In genomic region chr19:55459950-55460657, GRCh38 we compare ENCODE assay signal across 8 cellular contexts. TPM values are rescaled to one million over a fixed set of nuclear protein-coding genes. Genes with fewer than 3 reads are reported as not detected.
A peak's percentile ranks its signal among the peaks of the same experiment; 100 is the strongest.
DNase-seq lines count a peak whose midpoint lies in the region; ATAC-seq and TF ChIP-seq lines count a peak whose summit lies in the region.

No MANE protein-coding gene starts in this region.

- ATAC-seq in activated naive CD4-positive, alpha-beta T cell treated with anti-CD3 and anti-CD28 coated beads, Interleukin-2, amount 50 U/mL, for 72 hours = no peak
- no peak for ATAC-seq in activated naive CD8-positive, alpha-beta T cell treated with anti-CD3 and anti-CD28 coated beads, Interleukin-2, amount 50 U/mL, for 24 hours
- ATAC-seq in GM19324 (IDR thresholded peaks at IDR 0.05; ENCODE audit: low FRiP score, unreplicated experiment) = no peak

- no peaks in the 10 kb centered on the region for H3K9me3 Mint-ChIP-seq in activated naive CD4-positive, alpha-beta T cell treated with anti-CD3 and anti-CD28 coated beads, Interleukin-2, amount 10 ng/mL, durations not matched to agents 7 days and 5 days
- no peaks in the 10 kb centered on the region for H3K9me3 Mint-ChIP-seq in activated naive CD4-positive, alpha-beta T cell treated with anti-CD3 and anti-CD28 coated beads, Interleukin-2, amount 50 U/mL, for 72 hours
- H3K9me3 Mint-ChIP-seq in activated naive CD8-positive, alpha-beta T cell treated with anti-CD3 and anti-CD28 coated beads, Interleukin-2, amount 50 U/mL, for 24 hours = no peaks in the 10 kb centered on the region

- no peak overlapping the region for H3K27ac Mint-ChIP-seq in activated naive CD4-positive, alpha-beta T cell treated with anti-CD3 and anti-CD28 coated beads, Interleukin-2, amount 10 ng/mL, durations not matched to agents 7 days and 5 days
- H3K27ac Mint-ChIP-seq in activated naive CD4-positive, alpha-beta T cell treated with anti-CD3 and anti-CD28 coated beads, Interleukin-2, amount 50 U/mL, for 72 hours = peak overlapping the region in 1 of 2 donors; percentile 91
- H3K27ac Mint-ChIP-seq in activated naive CD8-positive, alpha-beta T cell treated with anti-CD3 and anti-CD28 coated beads, Interleukin-2, amount 50 U/mL, for 24 hours = peak overlapping the region; percentile 41

- no peak for DNase-seq in activated naive CD4-positive, alpha-beta T cell treated with anti-CD3 and anti-CD28 coated beads, Interleukin-2, amount 10 ng/mL, durations not matched to agents 7 days and 5 days
- DNase-seq in activated naive CD4-positive, alpha-beta T cell treated with anti-CD3 and anti-CD28 coated beads, Interleukin-2, amount 50 U/mL, for 72 hours (ENCODE audit: low spot score in 2 of 2) = no peak
- no peak for DNase-seq in activated naive CD8-positive, alpha-beta T cell treated with anti-CD3 and anti-CD28 coated beads, Interleukin-2, amount 50 U/mL, for 24 hours
- DNase-seq in tibial nerve (ENCODE audit: low spot score in 2 of 2) (no peak), ACHN (no peak), SK-N-DZ (ENCODE audit: low spot score) (no peak)

- no peak for TF ChIP-seq EP300 in tibial nerve (IDR thresholded peaks at IDR 0.05)

- H3K27me3 ChIP-seq in layer of hippocampus (ENCODE audit: control insufficient read depth, insufficient read depth, low read length) (no peaks in the 10 kb centered on the region), tibial nerve (no peaks in the 10 kb centered on the region)

- in situ Hi-C loops in ACHN (cut with HindIII; ENCODE audit: low pct_ligation_motif_present, low pct_unique_long_range_greater_than_20kb, low sequenced_read_pairs) = no loop called here

- H3K4me1 Mint-ChIP-seq in activated naive CD4-positive, alpha-beta T cell treated with anti-CD3 and anti-CD28 coated beads, Interleukin-2, amount 10 ng/mL, durations not matched to agents 7 days and 5 days = peaks cover 23% of the 10 kb centered on the region
- peaks cover 22% of the 10 kb centered on the region for H3K4me1 Mint-ChIP-seq in activated naive CD8-positive, alpha-beta T cell treated with anti-CD3 and anti-CD28 coated beads, Interleukin-2, amount 50 U/mL, for 24 hours

- no peak for TF ChIP-seq POLR2A in tibial nerve (IDR thresholded peaks at IDR 0.05)

- WGBS in tibial nerve, 2 donors = 17 to 18% methylated on average over 16 of the region's 16 CpGs

- H3K4me3 Mint-ChIP-seq in activated naive CD4-positive, alpha-beta T cell treated with anti-CD3 and anti-CD28 coated beads, Interleukin-2, amount 10 ng/mL, durations not matched to agents 7 days and 5 days = peak overlapping the region; percentile 74
- H3K4me3 Mint-ChIP-seq in activated naive CD8-positive, alpha-beta T cell treated with anti-CD3 and anti-CD28 coated beads, Interleukin-2, amount 50 U/mL, for 24 hours = peak overlapping the region; percentile 83

- no peaks in the 10 kb centered on the region for H3K36me3 Mint-ChIP-seq in activated naive CD4-positive, alpha-beta T cell treated with anti-CD3 and anti-CD28 coated beads, Interleukin-2, amount 10 ng/mL, durations not matched to agents 7 days and 5 days
- no peaks in the 10 kb centered on the region for H3K36me3 Mint-ChIP-seq in activated naive CD4-positive, alpha-beta T cell treated with anti-CD3 and anti-CD28 coated beads, Interleukin-2, amount 50 U/mL, for 72 hours
- peaks cover 2% of the 10 kb centered on the region for H3K36me3 Mint-ChIP-seq in activated naive CD8-positive, alpha-beta T cell treated with anti-CD3 and anti-CD28 coated beads, Interleukin-2, amount 50 U/mL, for 24 hours (ENCODE audit: low read depth)

- H3K27me3 Mint-ChIP-seq in activated naive CD4-positive, alpha-beta T cell treated with anti-CD3 and anti-CD28 coated beads, Interleukin-2, amount 10 ng/mL, durations not matched to agents 7 days and 5 days = peaks cover 19% of the 10 kb centered on the region
- peaks cover 2% of the 10 kb centered on the region for H3K27me3 Mint-ChIP-seq in activated naive CD8-positive, alpha-beta T cell treated with anti-CD3 and anti-CD28 coated beads, Interleukin-2, amount 50 U/mL, for 24 hours

- H3K36me3 ChIP-seq in tibial nerve = peaks cover 0 to 17% (median 0%) of the 10 kb centered on the region in 3 donors

- H3K9me3 ChIP-seq in tibial nerve = no peaks in the 10 kb centered on the region

- CTCF ChIA-PET in activated naive CD4-positive, alpha-beta T cell treated with anti-CD3 and anti-CD28 coated beads, Interleukin-2, amount 10 ng/mL, durations not matched to agents 7 days and 5 days (lab: Charles Lee) = interaction anchor here (1.3 to 2.2 kb wide), 3 partner anchors 8 to 44 kb away, joined by 3 to 7 read pairs (median 6); no protein-coding TSS in a partner anchor

- H3K4me3 ChIP-seq in tibial nerve = peak overlapping the region in 3 of 4 donors; percentile 61 to 94 (median 66)

- no peak for TF ChIP-seq CTCF in tibial nerve (IDR thresholded peaks at IDR 0.05)

- peaks cover 0 to 31% (median 6%) of the 10 kb centered on the region in 4 donors for H3K4me1 ChIP-seq in tibial nerve

- H3K27ac ChIP-seq in layer of hippocampus (ENCODE audit: low read depth, low read length) = peak overlapping the region; percentile 73
- H3K27ac ChIP-seq in tibial nerve = peak overlapping the region; percentile 87 to 94 (median 91)

RNA-seq across cellular contexts. Expression of gene ISOC2, which starts 1.3 kb away (rescaled TPM):
- 10 to 100 TPM; 22.1 to 41.5 TPM for total RNA-seq in activated naive CD4-positive, alpha-beta T cell treated with anti-CD3 and anti-CD28 coated beads, Interleukin-2, amount 50 U/mL, for 72 hours
- total RNA-seq in tibial nerve = 10 to 100 TPM; 38.0 to 80.4 (median 65.9) TPM
- 52.6 and 61.5 TPM in 2 replicates for polyA plus RNA-seq in SK-N-DZ (2014; cell fraction: cytosol; rRNA removed)
- 29.9 and 47.9 TPM in 2 replicates for polyA plus RNA-seq in SK-N-DZ (2014; cell fraction: nucleus; rRNA removed)

RNA-seq across cellular contexts. Expression of gene C19orf85, which starts 4.4 kb away (rescaled TPM):
- total RNA-seq in activated naive CD4-positive, alpha-beta T cell treated with anti-CD3 and anti-CD28 coated beads, Interleukin-2, amount 50 U/mL, for 72 hours = not detected
- not detected for total RNA-seq in tibial nerve
- 0.52 and 0.73 TPM in 2 replicates for polyA plus RNA-seq in SK-N-DZ (2014; cell fraction: cytosol; rRNA removed)
- polyA plus RNA-seq in SK-N-DZ (2014; cell fraction: nucleus; rRNA removed) = 0.96 TPM in 1 of 2 replicates, not detected in the other

RNA-seq across cellular contexts. Expression of gene ZNF628, which starts 16.3 kb away (rescaled TPM):
- 10 to 100 TPM in 1 of 2 donors, 1 to 10 TPM in 1; 7.4 to 14.2 TPM for total RNA-seq in activated naive CD4-positive, alpha-beta T cell treated with anti-CD3 and anti-CD28 coated beads, Interleukin-2, amount 50 U/mL, for 72 hours
- total RNA-seq in tibial nerve = 10 to 100 TPM in 1 of 4 donors, 1 to 10 TPM in 3; 3.5 to 16.8 (median 4.0) TPM
- 0.89 and 0.93 TPM in 2 replicates for polyA plus RNA-seq in SK-N-DZ (2014; cell fraction: cytosol; rRNA removed)
- polyA plus RNA-seq in SK-N-DZ (2014; cell fraction: nucleus; rRNA removed) = 0.79 and 1.1 TPM in 2 replicates

RNA-seq across cellular contexts. Expression of gene SHISA7, which starts 17.0 kb away (rescaled TPM):
- total RNA-seq in activated naive CD4-positive, alpha-beta T cell treated with anti-CD3 and anti-CD28 coated beads, Interleukin-2, amount 50 U/mL, for 72 hours = not detected
- total RNA-seq in tibial nerve = 1 to 10 TPM in 3 of 4 donors, under 1 TPM in 1; 0.42 to 4.1 (median 2.0) TPM
- polyA plus RNA-seq in SK-N-DZ (2014; cell fraction: cytosol; rRNA removed) = 0.29 and 0.62 TPM in 2 replicates
- 0.46 and 0.94 TPM in 2 replicates for polyA plus RNA-seq in SK-N-DZ (2014; cell fraction: nucleus; rRNA removed)

RNA-seq across cellular contexts. Expression of gene NAT14, which starts 24.9 kb away (rescaled TPM):
- 10 to 100 TPM in 1 of 2 donors, 1 to 10 TPM in 1; 5.1 to 18.2 TPM for total RNA-seq in activated naive CD4-positive, alpha-beta T cell treated with anti-CD3 and anti-CD28 coated beads, Interleukin-2, amount 50 U/mL, for 72 hours
- 1 to 10 TPM; 3.1 to 8.0 (median 4.3) TPM for total RNA-seq in tibial nerve
- polyA plus RNA-seq in SK-N-DZ (2014; cell fraction: cytosol; rRNA removed) = 21.2 and 40.6 TPM in 2 replicates
- 95.9 and 121 TPM in 2 replicates for polyA plus RNA-seq in SK-N-DZ (2014; cell fraction: nucleus; rRNA removed)
